15 cellular contexts compared by ENCODE assay signal in the genomic region with DNA sequence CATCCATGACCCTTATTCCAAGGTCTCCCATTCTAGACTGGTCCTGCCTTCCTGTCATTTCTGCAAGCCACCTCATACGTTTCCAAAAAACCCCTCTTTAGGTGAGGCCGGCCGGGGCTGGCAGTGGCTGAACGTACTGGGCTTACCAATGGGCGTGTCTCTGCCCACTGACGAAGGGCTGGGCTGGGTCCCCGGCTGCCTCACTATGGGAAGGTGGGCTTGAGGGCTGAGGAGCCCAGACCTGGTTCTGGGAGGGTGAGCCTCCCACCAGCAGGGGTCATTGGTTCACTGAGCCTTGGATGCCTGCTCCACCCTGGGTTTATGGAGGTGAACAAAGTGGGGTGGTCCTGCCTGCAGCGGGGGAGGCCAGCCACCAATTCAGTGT. TPM values are rescaled to one million over a fixed set of nuclear protein-coding genes. Genes with fewer than 3 reads are reported as not detected.
DNase-seq lines count a peak whose midpoint lies in the region; ATAC-seq, FAIRE-seq and TF ChIP-seq lines count a peak whose summit lies in the region.
"Had no signal": no experiment of that assay in that cellular context is flagged by ENCODE, and none has a peak within 500 bp of the region (broad histone marks: within the 10 kb centered on the region; RNA-seq: fewer than 3 reads in every experiment).

No MANE protein-coding gene starts in this region.

- no peak for TF ChIP-seq POLR2A in IMR-90 (IDR thresholded peaks at IDR 0.05; ENCODE audit: low read depth, low read length)

- peak overlapping the region; percentile 79 for H4K5ac ChIP-seq in IMR-90 (ENCODE audit: low read depth, low read length)

- WGBS in IMR-90 (ENCODE audit: extremely low coverage in 2 of 2, insufficient read length in 1 of 2), 2 experiments = no CpG with 5 or more reads among the region's 8 CpGs
- WGBS in psoas muscle, 3 donors = 29 to 46% (median 41%) methylated on average over 8 of the region's 8 CpGs

- peak overlapping the region; percentile 32; the same call in 1 of the 2 replicates for H3K56ac ChIP-seq in IMR-90 (ENCODE audit: extremely low read depth, insufficient read depth, low read length)

- no TSS peak for BruUV-seq in IMR-90 (replicated peaks; lab: Mats Ljungman, UMichigan)

- peak overlapping the region; percentile 92 for H2AK5ac ChIP-seq in IMR-90 (ENCODE audit: low read depth, low read length)

- no peak overlapping the region for H3K4me3 Mint-ChIP-seq in CD8-positive, alpha-beta T cell
- no peak overlapping the region for H3K4me3 Mint-ChIP-seq in glutamatergic neuron (ENCODE audit: unreplicated experiment)
- no peak overlapping the region for H3K4me3 Mint-ChIP-seq in activated naive CD4-positive, alpha-beta T cell treated with anti-CD3 and anti-CD28 coated beads, Interleukin-2, amount 10 ng/mL, durations not matched to agents 7 days and 5 days
- H3K4me3 Mint-ChIP-seq: activated naive CD8-positive, alpha-beta T cell treated with anti-CD3 and anti-CD28 coated beads, Interleukin-2, amount 10 ng/mL, durations not matched to agents 7 days and 5 days had no signal

- peaks cover 0 to 15% of the 10 kb centered on the region in 2 experiments; a peak in 2 of 4 replicates for H3K79me1 ChIP-seq in IMR-90 (ENCODE audit: low read depth in 1 of 2, low read length in 2 of 2)

- no peaks in the 10 kb centered on the region for H3K27me3 ChIP-seq in CD8-positive, alpha-beta T cell (ENCODE audit: insufficient read depth, low read length)
- H3K27me3 ChIP-seq in IMR-90 (ENCODE audit: control insufficient read depth, insufficient read depth, low read length) (no peaks in the 10 kb centered on the region), psoas muscle (ENCODE audit: insufficient read depth in 3 of 3, low read length in 2 of 3) (no peaks in the 10 kb centered on the region)
- H3K27me3 ChIP-seq: esophagus squamous epithelium had no signal

- FAIRE-seq in GM19239 (lab: Jason Lieb, UNC) = no peak
- FAIRE-seq: colon, G401.6 had no signal

- H3K9me3 ChIP-seq in CD8-positive, alpha-beta T cell (ENCODE audit: low read length) = no peaks in the 10 kb centered on the region
- H3K9me3 ChIP-seq in IMR-90 (ENCODE audit: control insufficient read depth, insufficient read depth, low read length) = no peaks in the 10 kb centered on the region
- no peaks in the 10 kb centered on the region for H3K9me3 ChIP-seq in psoas muscle
- H3K9me3 ChIP-seq: esophagus squamous epithelium had no signal

- no peak for TF ChIP-seq RAD21 in IMR-90 (IDR thresholded peaks at IDR 0.05; ENCODE audit: low read length)

- H4K20me1 ChIP-seq in IMR-90 (ENCODE audit: insufficient read depth, low read length) = no peaks in the 10 kb centered on the region; the same call in 1 of the 2 replicates

- H2AFZ ChIP-seq in IMR-90 (replicated peaks; ENCODE audit: low read length, poor library complexity) = peak overlapping the region; percentile 90

- peak overlapping the region; percentile 98; the same call in 2 of the 3 replicates for H2BK15ac ChIP-seq in IMR-90 (ENCODE audit: low read depth, low read length)

- H3K27ac ChIP-seq in CD8-positive, alpha-beta T cell (ENCODE audit: low read depth, low read length) = no peak overlapping the region
- H3K27ac ChIP-seq in IMR-90 (ENCODE audit: insufficient read depth, low read length) (peak overlapping the region; percentile 75), psoas muscle (peak overlapping the region; percentile 81)
- H3K27ac ChIP-seq: VCaP had no signal

- DNase-seq in CD8-positive, alpha-beta T cell = no peak
- DNase-seq in IMR-90 = no peak
- DNase-seq in epithelial cell of proximal tubule (ENCODE audit: low read depth) = no peak
- no peak for DNase-seq in psoas muscle
- no peak for DNase-seq in glutamatergic neuron
- no peak for DNase-seq in GM19239 (ENCODE audit: insufficient read length, low spot score)
- DNase-seq in activated naive CD4-positive, alpha-beta T cell treated with anti-CD3 and anti-CD28 coated beads, Interleukin-2, amount 10 ng/mL, durations not matched to agents 7 days and 5 days = no peak
- DNase-seq in KBM-7 = no peak
- DNase-seq: activated CD8-positive, alpha-beta memory T cell treated with anti-CD3 and anti-CD28 coated beads, Interleukin-2, amount 50 U/mL, for 4 hours; activated naive CD8-positive, alpha-beta T cell treated with anti-CD3 and anti-CD28 coated beads, Interleukin-2, amount 10 ng/mL, durations not matched to agents 7 days and 5 days; esophagus squamous epithelium; stimulated activated CD4-positive, alpha-beta T cell treated with anti-CD3 and anti-CD28 coated beads, Interleukin-2, amount 100 ng/mL, for 48 hours had no signal

- POLR2A ChIA-PET in CD8-positive, alpha-beta T cell (lab: Charles Lee) = no interaction called here
- POLR2A ChIA-PET in IMR-90 (lab: Charles Lee; ENCODE audit: unreplicated experiment) = no interaction called here

- H3K4ac ChIP-seq in IMR-90 (ENCODE audit: low read depth, low read length) = peak overlapping the region; percentile 98

- H3K9me1 ChIP-seq in IMR-90 (ENCODE audit: insufficient read depth, low read length) = peaks cover 16% of the 10 kb centered on the region

- peak overlapping the region; percentile 93 for H2BK5ac ChIP-seq in IMR-90 (ENCODE audit: low read depth, low read length, poor library complexity, severe bottlenecking)

- peak overlapping the region; percentile 91 for H2BK20ac ChIP-seq in IMR-90 (ENCODE audit: low read depth, low read length)

- peak overlapping the region; percentile 40; the same call in 1 of the 2 replicates for H3K4me2 ChIP-seq in IMR-90 (ENCODE audit: low read depth, low read length)

- CTCF ChIA-PET in CD8-positive, alpha-beta T cell (lab: Charles Lee) = interaction anchor here (0.7 to 2.3 kb wide), 5 partner anchors 10 to 144 kb away, joined by 3 to 14 read pairs (median 3); no protein-coding TSS in a partner anchor
- CTCF ChIA-PET in IMR-90 (lab: Yijun Ruan, JAX) = interaction anchor here (1.6 kb wide), 1 partner anchor 142 kb away, joined by 5 read pairs; no protein-coding TSS in a partner anchor
- CTCF ChIA-PET in activated naive CD4-positive, alpha-beta T cell treated with anti-CD3 and anti-CD28 coated beads, Interleukin-2, amount 10 ng/mL, durations not matched to agents 7 days and 5 days (lab: Charles Lee) = interaction anchor here (0.7 to 1.6 kb wide), 4 partner anchors 42 to 145 kb away, joined by 3 to 4 read pairs (median 4); no protein-coding TSS in a partner anchor

- peaks cover 19% of the 10 kb centered on the region for H3K36me3 ChIP-seq in CD8-positive, alpha-beta T cell (ENCODE audit: insufficient read depth, low read length)
- H3K36me3 ChIP-seq in IMR-90 (ENCODE audit: control insufficient read depth, insufficient read depth, low read length) (peaks cover 22% of the 10 kb centered on the region), psoas muscle (ENCODE audit: insufficient read depth in 1 of 2, low read depth in 1 of 2) (peaks cover 0 to 31% of the 10 kb centered on the region in 2 donors)

- peaks cover 9% of the 10 kb centered on the region for H3K4me1 ChIP-seq in CD8-positive, alpha-beta T cell (ENCODE audit: insufficient read depth, low read length)
- H3K4me1 ChIP-seq in IMR-90 (ENCODE audit: control insufficient read depth, insufficient read depth, low read length) (peaks cover 23% of the 10 kb centered on the region), psoas muscle (peaks cover 18% of the 10 kb centered on the region)

- H3K4me3 ChIP-seq in CD8-positive, alpha-beta T cell (ENCODE audit: low read depth, low read length) = no peak overlapping the region
- no peak overlapping the region for H3K4me3 ChIP-seq in IMR-90 (ENCODE audit: insufficient read depth, low read depth, low read length)
- H3K4me3 ChIP-seq in epithelial cell of proximal tubule (ENCODE audit: low read depth, low read length) = no peak overlapping the region
- H3K4me3 ChIP-seq in psoas muscle = no peak overlapping the region

- H3K27me3 Mint-ChIP-seq in CD8-positive, alpha-beta T cell (ENCODE audit: low read depth) = no peaks in the 10 kb centered on the region
- peaks cover 1% of the 10 kb centered on the region for H3K27me3 Mint-ChIP-seq in glutamatergic neuron (ENCODE audit: unreplicated experiment)
- H3K27me3 Mint-ChIP-seq in activated naive CD4-positive, alpha-beta T cell treated with anti-CD3 and anti-CD28 coated beads, Interleukin-2, amount 10 ng/mL, durations not matched to agents 7 days and 5 days = peaks cover 3% of the 10 kb centered on the region
- H3K27me3 Mint-ChIP-seq: activated naive CD8-positive, alpha-beta T cell treated with anti-CD3 and anti-CD28 coated beads, Interleukin-2, amount 10 ng/mL, durations not matched to agents 7 days and 5 days had no signal

- no peaks in the 10 kb centered on the region for H3K9me3 Mint-ChIP-seq in CD8-positive, alpha-beta T cell
- H3K9me3 Mint-ChIP-seq in glutamatergic neuron (ENCODE audit: unreplicated experiment) = peaks cover 3% of the 10 kb centered on the region
- no peaks in the 10 kb centered on the region for H3K9me3 Mint-ChIP-seq in activated naive CD4-positive, alpha-beta T cell treated with anti-CD3 and anti-CD28 coated beads, Interleukin-2, amount 10 ng/mL, durations not matched to agents 7 days and 5 days
- H3K9me3 Mint-ChIP-seq: activated naive CD8-positive, alpha-beta T cell treated with anti-CD3 and anti-CD28 coated beads, Interleukin-2, amount 10 ng/mL, durations not matched to agents 7 days and 5 days had no signal

- ATAC-seq in CD8-positive, alpha-beta T cell = peak; percentile 40
- ATAC-seq in IMR-90 (ENCODE audit: low read depth) (no peak), psoas muscle (peak in 1 of 4 donors; percentile 13)

- H2AK9ac ChIP-seq in IMR-90 (replicated peaks; ENCODE audit: low read depth, low read length, poor library complexity) = peak overlapping the region; percentile 21

- peaks cover 18% of the 10 kb centered on the region for H3K4me1 Mint-ChIP-seq in CD8-positive, alpha-beta T cell (ENCODE audit: low read depth)
- peaks cover 18% of the 10 kb centered on the region for H3K4me1 Mint-ChIP-seq in glutamatergic neuron (ENCODE audit: low read depth, unreplicated experiment)
- peaks cover 31% of the 10 kb centered on the region for H3K4me1 Mint-ChIP-seq in activated naive CD4-positive, alpha-beta T cell treated with anti-CD3 and anti-CD28 coated beads, Interleukin-2, amount 10 ng/mL, durations not matched to agents 7 days and 5 days

- peak overlapping the region; percentile 37 to 96; a peak in 3 of 4 replicates for H4K8ac ChIP-seq in IMR-90 (ENCODE audit: low read depth in 2 of 2, low read length in 2 of 2)

- H3K36me3 Mint-ChIP-seq in CD8-positive, alpha-beta T cell = peaks cover 51% of the 10 kb centered on the region
- no peaks in the 10 kb centered on the region for H3K36me3 Mint-ChIP-seq in glutamatergic neuron (ENCODE audit: unreplicated experiment)
- peaks cover 48% of the 10 kb centered on the region for H3K36me3 Mint-ChIP-seq in activated naive CD4-positive, alpha-beta T cell treated with anti-CD3 and anti-CD28 coated beads, Interleukin-2, amount 10 ng/mL, durations not matched to agents 7 days and 5 days

- no peak for TF ChIP-seq CTCF in CD8-positive, alpha-beta T cell (IDR thresholded peaks at IDR 0.05)
- TF ChIP-seq CTCF in IMR-90 (conservative IDR thresholded peaks at IDR 0.05; ENCODE audit: low read depth, low read length) = no peak
- TF ChIP-seq CTCF in epithelial cell of proximal tubule (conservative IDR thresholded peaks at IDR 0.05; ENCODE audit: low read depth, low read length) = peak; percentile 24
- TF ChIP-seq CTCF in psoas muscle (IDR thresholded peaks at IDR 0.05) = no peak
- TF ChIP-seq CTCF in glutamatergic neuron (IDR thresholded peaks at IDR 0.05; ENCODE audit: partially characterized antibody, unreplicated experiment) = no peak

- intact Hi-C loops in CD8-positive, alpha-beta T cell (cut with DNase I, micrococcal nuclease) = no loop called here
- intact Hi-C loops in IMR-90 (cut with micrococcal nuclease) = no loop called here
- intact Hi-C loops in psoas muscle (cut with DNase I) = no loop called here

- no peak overlapping the region for H3K27ac Mint-ChIP-seq in CD8-positive, alpha-beta T cell
- H3K27ac Mint-ChIP-seq in glutamatergic neuron (ENCODE audit: unreplicated experiment) = no peak overlapping the region
- H3K27ac Mint-ChIP-seq in activated naive CD4-positive, alpha-beta T cell treated with anti-CD3 and anti-CD28 coated beads, Interleukin-2, amount 10 ng/mL, durations not matched to agents 7 days and 5 days = no peak overlapping the region

- peak overlapping the region; percentile 2; the same call in 1 of the 2 replicates for H3K9ac ChIP-seq in IMR-90 (ENCODE audit: low read depth, low read length)

- peak overlapping the region; percentile 45 for H3K18ac ChIP-seq in IMR-90 (ENCODE audit: low read depth, low read length)

- peak overlapping the region; percentile 91 for H2BK120ac ChIP-seq in IMR-90 (ENCODE audit: low read depth, low read length)

- in situ Hi-C loops in IMR-90 (cut with MboI; ENCODE audit: low sequenced_read_pairs) (no loop called here), KBM-7 (cut with MboI; ENCODE audit: low pct_unique_long_range_greater_than_20kb, low sequenced_read_pairs) (no loop called here)

- dilution Hi-C loops in IMR-90 (cut with HindIII; ENCODE audit: low sequenced_read_pairs, unreplicated experiment) = no loop called here

- H3K14ac ChIP-seq in IMR-90 (replicated peaks; ENCODE audit: low read depth, low read length) = peak overlapping the region; percentile 85

- peak overlapping the region; percentile 93 for H3K23ac ChIP-seq in IMR-90 (ENCODE audit: low read depth, low read length)

- H4K91ac ChIP-seq in IMR-90 (ENCODE audit: insufficient read depth, low read depth, low read length) = peak overlapping the region; percentile 96

RNA-seq across cellular contexts. Expression of a gene that starts 19.9 kb away (rescaled TPM):
- total RNA-seq in CD8-positive, alpha-beta T cell = 10 to 100 TPM; 17.6 to 22.6 TPM
- total RNA-seq in IMR-90 (2012; rRNA removed) (3.2 and 3.6 TPM in 2 replicates), epithelial cell of proximal tubule (2.6 and 13.8 TPM in 2 replicates), psoas muscle (1 to 10 TPM; 2.2 to 7.8 (median 4.6) TPM), glutamatergic neuron (ENCODE audit: unreplicated experiment) (9.6 TPM)
- polyA plus RNA-seq in IMR-90 (2012; rRNA removed) (3.8 and 4.3 TPM in 2 replicates), psoas muscle (1 to 10 TPM; 2.4 to 3.5 (median 3.0) TPM)
- polyA plus RNA-seq in IMR-90 (2012; cell fraction: cytosol; rRNA removed) = 2.5 and 3.1 TPM in 2 replicates
- 8.7 and 13.5 TPM in 2 replicates for polyA plus RNA-seq in IMR-90 (2012; cell fraction: nucleus; rRNA removed; ENCODE audit: low replicate concordance)

RNA-seq across cellular contexts. Expression of a gene that starts 45.4 kb away (rescaled TPM):
- 10 to 100 TPM; 29.6 to 30.1 TPM for total RNA-seq in CD8-positive, alpha-beta T cell
- total RNA-seq in IMR-90 (2012; rRNA removed) (120 and 130 TPM in 2 replicates), epithelial cell of proximal tubule (67.1 and 86.3 TPM in 2 replicates), psoas muscle (10 to 100 TPM; 18.9 to 51.8 (median 28.8) TPM), glutamatergic neuron (ENCODE audit: unreplicated experiment) (32.7 TPM)
- polyA plus RNA-seq in IMR-90 (2012; rRNA removed) (47.5 and 48.0 TPM in 2 replicates), psoas muscle (10 to 100 TPM; 26.0 to 31.7 (median 28.4) TPM)
- 36.6 and 48.8 TPM in 2 replicates for polyA plus RNA-seq in IMR-90 (2012; cell fraction: cytosol; rRNA removed)
- 13.4 and 21.5 TPM in 2 replicates for polyA plus RNA-seq in IMR-90 (2012; cell fraction: nucleus; rRNA removed; ENCODE audit: low replicate concordance)
